Comparison of ENCODE assay signal across 8 cellular contexts in genomic region chr7:35945611-35946010, GRCh38.
DNase-seq lines count a peak whose midpoint lies in the region; TF ChIP-seq lines count a peak whose summit lies in the region.
"Not testable (repeated sequence)": the region's sequence is repeated elsewhere in the genome, so short reads cannot be mapped to it uniquely, and the experiment has no call there.

No MANE protein-coding gene starts in this region.

- intact Hi-C loops in A673 (cut with micrococcal nuclease; ENCODE audit: unreplicated experiment); PC-9 (cut with micrococcal nuclease; ENCODE audit: unreplicated experiment): not testable (repeated sequence)

- H3K36me3 Mint-ChIP-seq in HFFc6 (ENCODE audit: low read depth); neural progenitor cell: not testable (repeated sequence)

- not testable (repeated sequence) for H3K79me2 ChIP-seq in PC-9 (ENCODE audit: low read depth); SK-N-SH (ENCODE audit: insufficient read depth); neural progenitor cell (ENCODE audit: low read depth)

- H3F3A ChIP-seq in PC-9 (ENCODE audit: insufficient read depth, low read depth); SK-N-SH (replicated peaks; ENCODE audit: insufficient read depth); neural progenitor cell (ENCODE audit: low read depth): not testable (repeated sequence)

- not testable (repeated sequence) for H3K4me2 ChIP-seq in PC-9, SK-N-SH, neural progenitor cell

- not testable (repeated sequence) for DNase-seq in A673 (ENCODE audit: low spot score); HFFc6; PC-9; SK-N-SH; neural progenitor cell (ENCODE audit: low spot score)
- DNase-seq in NCI-H69 (lab: John Stamatoyannopoulos, UW): peak; percentile 7
- peak; percentile 16 for DNase-seq in cerebellar cortex (ENCODE audit: low spot score)
- peak; percentile 10 for DNase-seq in fibroblast of pulmonary artery (ENCODE audit: low read depth)

- not testable (repeated sequence) for H3K4me3 Mint-ChIP-seq in HFFc6, neural progenitor cell

- not testable (repeated sequence) for H4K20me1 ChIP-seq in PC-9 (ENCODE audit: insufficient read depth); SK-N-SH (ENCODE audit: insufficient read depth); neural progenitor cell (ENCODE audit: low read depth)

- BruUV-seq in A673 (replicated peaks; lab: Mats Ljungman, UMichigan); PC-9 (replicated peaks; lab: Mats Ljungman, UMichigan): not testable (repeated sequence)

- CTCF ChIA-PET in A673 (lab: Charles Lee); PC-9 (lab: Charles Lee): not testable (repeated sequence)
- CTCF ChIA-PET in SK-N-SH (lab: Yijun Ruan, JAX): interaction anchor here (0.6 kb wide), 1 partner anchor 542 kb away, joined by 3 read pairs; no protein-coding TSS in a partner anchor

- H3K27me3 Mint-ChIP-seq in HFFc6 (ENCODE audit: insufficient read depth); neural progenitor cell (ENCODE audit: insufficient read depth, low read depth): not testable (repeated sequence)

- H3K9me3 ChIP-seq in A673 (ENCODE audit: low read depth, low read length, poor library complexity, severe bottlenecking); PC-9 (ENCODE audit: insufficient read depth, low read depth); SK-N-SH; neural progenitor cell (ENCODE audit: low read depth): not testable (repeated sequence)

- not testable (repeated sequence) for H3K36me3 ChIP-seq in A673 (ENCODE audit: insufficient read depth, low read length, poor library complexity, severe bottlenecking); PC-9 (ENCODE audit: low read depth); SK-N-SH (replicated peaks in 1 of 2; ENCODE audit: control insufficient read depth in 1 of 2, insufficient read depth in 2 of 2, low read length in 1 of 2); neural progenitor cell

- not testable (repeated sequence) for H3K9me2 ChIP-seq in PC-9 (ENCODE audit: insufficient read depth); SK-N-SH

- not testable (repeated sequence) for H3K4me3 ChIP-seq in A673 (ENCODE audit: low read depth, low read length, poor library complexity, severe bottlenecking); PC-9; SK-N-SH (ENCODE audit: low read depth in 2 of 2, low read length in 1 of 2); fibroblast of pulmonary artery (replicated peaks; ENCODE audit: low read depth, low read length); neural progenitor cell

- TF ChIP-seq RAD21 in SK-N-SH (IDR thresholded peaks at IDR 0.05; ENCODE audit: low read length): peak; percentile 28

- H3K27ac Mint-ChIP-seq in HFFc6, neural progenitor cell: not testable (repeated sequence)

- H2AFZ ChIP-seq in PC-9; SK-N-SH (ENCODE audit: low read depth); neural progenitor cell (replicated peaks): not testable (repeated sequence)

- not testable (repeated sequence) for H3K27me3 ChIP-seq in A673 (replicated peaks; ENCODE audit: insufficient read depth, low read depth, low read length, poor library complexity); PC-9 (ENCODE audit: insufficient read depth, low read depth); SK-N-SH (ENCODE audit: insufficient read depth); neural progenitor cell

- not testable (repeated sequence) for TF ChIP-seq EP300 in SK-N-SH (IDR thresholded peaks at IDR 0.05; ENCODE audit: borderline replicate concordance in 1 of 2, low read depth in 1 of 2, low read length in 1 of 2)

- not testable (repeated sequence) for H3K9ac ChIP-seq in SK-N-SH, neural progenitor cell

- not testable (repeated sequence) for H3K27ac ChIP-seq in A673 (ENCODE audit: low read depth, low read length, poor library complexity, severe bottlenecking); PC-9; SK-N-SH (ENCODE audit: low read depth in 2 of 2, low read length in 1 of 2); neural progenitor cell

- H3K9me3 Mint-ChIP-seq in HFFc6, neural progenitor cell: not testable (repeated sequence)

- TF ChIP-seq CTCF in A673 (conservative IDR thresholded peaks at IDR 0.05; ENCODE audit: low read depth, low read length) (0 out of 2 replicates have a peak, but pooled peaks have one; percentile 23), HFFc6 (IDR thresholded peaks at IDR 0.05) (peak; percentile 44; the same call in 1 of the 2 replicates), PC-9 (conservative IDR thresholded peaks at IDR 0.05) (peak; percentile 43; the same call in 1 of the 2 replicates), SK-N-SH (IDR thresholded peaks at IDR 0.05) (peak; percentile 37), neural progenitor cell (IDR thresholded peaks at IDR 0.05) (peak; percentile 8)
- TF ChIP-seq CTCF in fibroblast of pulmonary artery (IDR thresholded peaks at IDR 0.05; ENCODE audit: low read length, missing control alignments): not testable (repeated sequence)

- H3K4me1 ChIP-seq in A673 (ENCODE audit: insufficient read depth, low read length, poor library complexity, severe bottlenecking); PC-9 (replicated peaks; ENCODE audit: insufficient read depth); SK-N-SH (ENCODE audit: control insufficient read depth in 1 of 2, insufficient read depth in 2 of 2, low read depth in 1 of 2, low read length in 1 of 2); neural progenitor cell: not testable (repeated sequence)

- POLR2A ChIA-PET in A673 (lab: Charles Lee; ENCODE audit: low non-redundant PET); PC-9 (lab: Charles Lee; ENCODE audit: unreplicated experiment); SK-N-SH (lab: Yijun Ruan, JAX): not testable (repeated sequence)

- not testable (repeated sequence) for H3K4me1 Mint-ChIP-seq in HFFc6 (ENCODE audit: low read depth); neural progenitor cell
